31 cellular contexts compared by ENCODE assay signal in the genomic region with DNA sequence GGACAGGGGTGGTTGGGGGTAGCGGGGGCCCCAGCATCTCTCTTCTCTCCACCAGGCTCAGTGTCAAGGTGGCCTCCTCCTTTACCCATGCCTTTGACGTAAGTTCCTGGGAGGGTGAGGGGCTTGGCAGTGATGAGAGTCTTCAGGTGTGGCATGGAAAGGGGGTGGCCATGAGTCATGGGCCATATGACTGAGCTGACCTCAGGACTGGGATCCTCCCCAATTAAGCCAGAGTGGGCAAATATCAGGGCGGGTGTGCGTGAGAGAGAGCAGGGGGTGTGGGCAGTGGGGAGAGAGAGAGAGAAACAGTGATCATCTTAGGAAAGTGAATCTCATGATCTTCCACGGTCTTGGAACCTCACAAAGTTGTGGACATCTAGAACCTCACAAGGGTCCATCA. TPM values are rescaled to one million over a fixed set of nuclear protein-coding genes. Genes with fewer than 3 reads are reported as not detected.
"Had no signal": no experiment of that assay in that cellular context is flagged by ENCODE, and none has a peak within 500 bp of the region (broad histone marks: within the 10 kb centered on the region; RNA-seq: fewer than 3 reads in every experiment).

No MANE protein-coding gene starts in this region.

- H3K27me3 ChIP-seq: brain microvascular endothelial cell had no signal

- H3K9me3 ChIP-seq: esophagus muscularis mucosa, gastrocnemius medialis, heart left ventricle had no signal

- DNase-seq: activated CD4-positive, alpha-beta memory T cell treated with anti-CD3 and anti-CD28 coated beads, Interleukin-2, amount 10 ng/mL, durations not matched to agents 7 days and 5 days; activated CD4-positive, alpha-beta T cell treated with anti-CD3 and anti-CD28 coated beads for 1 hour; activated CD4-positive, alpha-beta T cell treated with anti-CD3 and anti-CD28 coated beads for 4 hours; activated CD4-positive, alpha-beta T cell treated with anti-CD3 and anti-CD28 coated beads, Interleukin-2, amount 10 ng/mL, durations not matched to agents 7 days and 5 days; activated CD4-positive, alpha-beta T cell treated with anti-CD3 and anti-CD28 coated beads, Interleukin-2, amount 50 U/mL, for 4 hours; activated CD8-positive, alpha-beta memory T cell treated with anti-CD3 and anti-CD28 coated beads, Interleukin-2, amount 50 U/mL, for 48 hours; activated gamma-delta T cell; activated naive CD4-positive, alpha-beta T cell; activated naive CD4-positive, alpha-beta T cell treated with anti-CD3 and anti-CD28 coated beads, Interleukin-2, amount 10 ng/mL, durations not matched to agents 7 days and 5 days; activated naive CD8-positive, alpha-beta T cell treated with anti-CD3 and anti-CD28 coated beads, Interleukin-2, amount 10 ng/mL, durations not matched to agents 7 days and 5 days; activated T-cell treated with anti-CD3 and anti-CD28 coated beads for 4 hours; activated T-cell treated with anti-CD3 and anti-CD28 coated beads, Interleukin-2, amount 50 U/mL, for 24 hours; activated T-cell treated with anti-CD3 and anti-CD28 coated beads, Interleukin-2, amount 50 U/mL, for 72 hours; brain microvascular endothelial cell; caudate nucleus; cortex of kidney; dermis blood vessel endothelial cell; effector CD4-positive, alpha-beta T cell; effector memory CD8-positive, alpha-beta T cell; erythroblast; foreskin keratinocyte; gastrocnemius medialis; glutamatergic neuron; heart left ventricle; T-helper 2 cell had no signal

- H3K36me3 ChIP-seq: brain microvascular endothelial cell, esophagus muscularis mucosa, gastrocnemius medialis, heart left ventricle had no signal

- ATAC-seq: activated naive CD4-positive, alpha-beta T cell treated with anti-CD3 and anti-CD28 coated beads, Interleukin-2, amount 50 U/mL, for 72 hours; activated T-cell treated with anti-CD3 and anti-CD28 coated beads, Interleukin-2, amount 50 U/mL, for 72 hours; effector memory CD8-positive, alpha-beta T cell; foreskin keratinocyte; gastrocnemius medialis; heart left ventricle; WTC11 had no signal

- H3K4me3 ChIP-seq: esophagus muscularis mucosa, gastrocnemius medialis, heart left ventricle had no signal

- H3K27ac ChIP-seq: brain microvascular endothelial cell, esophagus muscularis mucosa, foreskin keratinocyte, gastrocnemius medialis, heart left ventricle had no signal

- H3K4me1 ChIP-seq: esophagus muscularis mucosa, foreskin keratinocyte, gastrocnemius medialis, heart left ventricle had no signal

RNA-seq across cellular contexts. Expression of a gene that starts 8.2 kb away (rescaled TPM):
- total RNA-seq: activated CD4-positive, alpha-beta memory T cell treated with anti-CD3 and anti-CD28 coated beads, Interleukin-2, amount 10 ng/mL, durations not matched to agents 7 days and 5 days; activated CD4-positive, alpha-beta T cell treated with anti-CD3 and anti-CD28 coated beads, Interleukin-2, amount 10 ng/mL, durations not matched to agents 7 days and 5 days; activated naive CD4-positive, alpha-beta T cell treated with anti-CD3 and anti-CD28 coated beads, Interleukin-2, amount 50 U/mL, for 72 hours; activated naive CD8-positive, alpha-beta T cell treated with anti-CD3 and anti-CD28 coated beads, Interleukin-2, amount 10 ng/mL, durations not matched to agents 7 days and 5 days; activated T-cell treated with anti-CD3 and anti-CD28 coated beads, Interleukin-2, amount 50 U/mL, for 72 hours; astrocyte; chondrocyte; dermis blood vessel endothelial cell; esophagus muscularis mucosa; foreskin keratinocyte; gastrocnemius medialis; heart left ventricle; T-helper 1 cell treated with Interleukin-12 subunit alpha and Interleukin-12 subunit beta and Interleukin-4 antibody, amounts not matched to agents 30 ng/mL and 1 ng/mL, for 36 hours; WTC11 had no signal
- polyA plus RNA-seq: foreskin keratinocyte, heart left ventricle had no signal

RNA-seq across cellular contexts. Expression of a gene that starts 17.5 kb away (rescaled TPM):
- total RNA-seq: activated CD4-positive, alpha-beta memory T cell treated with anti-CD3 and anti-CD28 coated beads, Interleukin-2, amount 10 ng/mL, durations not matched to agents 7 days and 5 days; activated CD4-positive, alpha-beta T cell treated with anti-CD3 and anti-CD28 coated beads, Interleukin-2, amount 10 ng/mL, durations not matched to agents 7 days and 5 days; activated naive CD4-positive, alpha-beta T cell treated with anti-CD3 and anti-CD28 coated beads, Interleukin-2, amount 50 U/mL, for 72 hours; activated naive CD8-positive, alpha-beta T cell treated with anti-CD3 and anti-CD28 coated beads, Interleukin-2, amount 10 ng/mL, durations not matched to agents 7 days and 5 days; activated T-cell treated with anti-CD3 and anti-CD28 coated beads, Interleukin-2, amount 50 U/mL, for 72 hours; astrocyte; chondrocyte; dermis blood vessel endothelial cell; esophagus muscularis mucosa; foreskin keratinocyte; gastrocnemius medialis; heart left ventricle; T-helper 1 cell treated with Interleukin-12 subunit alpha and Interleukin-12 subunit beta and Interleukin-4 antibody, amounts not matched to agents 30 ng/mL and 1 ng/mL, for 36 hours; WTC11 had no signal
- polyA plus RNA-seq: foreskin keratinocyte, heart left ventricle had no signal

RNA-seq across cellular contexts. Expression of a gene that starts 39.8 kb away (rescaled TPM):
- total RNA-seq: activated CD4-positive, alpha-beta memory T cell treated with anti-CD3 and anti-CD28 coated beads, Interleukin-2, amount 10 ng/mL, durations not matched to agents 7 days and 5 days; activated CD4-positive, alpha-beta T cell treated with anti-CD3 and anti-CD28 coated beads, Interleukin-2, amount 10 ng/mL, durations not matched to agents 7 days and 5 days; activated naive CD4-positive, alpha-beta T cell treated with anti-CD3 and anti-CD28 coated beads, Interleukin-2, amount 50 U/mL, for 72 hours; activated naive CD8-positive, alpha-beta T cell treated with anti-CD3 and anti-CD28 coated beads, Interleukin-2, amount 10 ng/mL, durations not matched to agents 7 days and 5 days; activated T-cell treated with anti-CD3 and anti-CD28 coated beads, Interleukin-2, amount 50 U/mL, for 72 hours; astrocyte; chondrocyte; dermis blood vessel endothelial cell; esophagus muscularis mucosa; foreskin keratinocyte; gastrocnemius medialis; heart left ventricle; T-helper 1 cell treated with Interleukin-12 subunit alpha and Interleukin-12 subunit beta and Interleukin-4 antibody, amounts not matched to agents 30 ng/mL and 1 ng/mL, for 36 hours; WTC11 had no signal
- polyA plus RNA-seq: foreskin keratinocyte, heart left ventricle had no signal
